ENCODE assay signal across 8 cellular contexts in the genomic region with DNA sequence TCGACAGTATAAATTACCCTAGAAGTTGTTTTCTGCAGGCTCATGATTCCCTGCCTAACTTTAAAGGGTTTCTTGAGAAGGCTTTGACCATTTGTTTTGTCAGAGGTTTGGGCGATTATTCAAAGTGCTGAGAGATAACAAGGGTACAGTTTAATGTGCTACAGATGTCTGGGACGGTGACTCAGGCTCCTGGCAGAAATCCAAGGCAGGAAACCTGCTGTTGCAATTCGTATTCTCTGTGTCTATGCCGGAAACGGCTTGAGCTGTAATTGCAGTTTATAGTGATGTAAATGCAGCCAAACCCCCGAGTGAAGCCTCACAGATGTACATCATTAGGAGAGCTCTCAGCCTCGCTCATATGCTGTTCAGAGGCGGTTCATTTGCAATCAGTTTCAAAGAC.
DNase-seq lines count a peak whose midpoint lies in the region; ATAC-seq and TF ChIP-seq lines count a peak whose summit lies in the region.

No MANE protein-coding gene starts in this region.

- under 1% methylated on average over 9 of the region's 9 CpGs for WGBS in prostate gland

- intact Hi-C loops in prostate gland (cut with DNase I) = no loop called here

- H3K9me3 ChIP-seq in prostate gland = no peaks in the 10 kb centered on the region

- no peaks in the 10 kb centered on the region for H3K36me3 ChIP-seq in prostate gland

- ATAC-seq in HG03139 (IDR thresholded peaks at IDR 0.05; ENCODE audit: unreplicated experiment) (peak; percentile 55), HG02938 (IDR thresholded peaks at IDR 0.05; ENCODE audit: unreplicated experiment) (no peak)

- no peak overlapping the region for H3K27ac ChIP-seq in prostate gland

- DNase-seq in COLO668 (lab: John Stamatoyannopoulos, UW; ENCODE audit: unreplicated experiment) (peak; percentile 86), NCI-H446 treated with DMSO at 0.1 percent for 48 hours (lab: John Stamatoyannopoulos, UW) (peak; percentile 92), glomerular endothelial cell (ENCODE audit: extremely low read depth, low read depth, low spot score) (peak; percentile 67), prostate gland (ENCODE audit: low spot score) (peak; percentile 41), germinal center (ENCODE audit: low spot score) (no peak)
- peak; percentile 57 for DNase-seq in activated CD8-positive, alpha-beta memory T cell treated with anti-CD3 and anti-CD28 coated beads, Interleukin-2, amount 50 U/mL, for 48 hours

- H3K4me1 ChIP-seq in prostate gland (replicated peaks) = no peaks in the 10 kb centered on the region

- no peaks in the 10 kb centered on the region for H3K27me3 ChIP-seq in prostate gland (replicated peaks; ENCODE audit: insufficient read depth)

- TF ChIP-seq POLR2A in prostate gland (IDR thresholded peaks at IDR 0.05) = no peak

- no peak overlapping the region for H3K4me3 ChIP-seq in prostate gland

- TF ChIP-seq CTCF in prostate gland (IDR thresholded peaks at IDR 0.05) = no peak
